Comparison of ENCODE assay signal across 24 cellular contexts in genomic region chr10:114387784-114388183, GRCh38. TPM values are rescaled to one million over a fixed set of nuclear protein-coding genes. Genes with fewer than 3 reads are reported as not detected.
A peak's percentile ranks its signal among the peaks of the same experiment; 100 is the strongest.
DNase-seq lines count a peak whose midpoint lies in the region; ATAC-seq and TF ChIP-seq lines count a peak whose summit lies in the region.
"Had no signal": no experiment of that assay in that cellular context is flagged by ENCODE, and none has a peak within 500 bp of the region (broad histone marks: within the 10 kb centered on the region; RNA-seq: fewer than 3 reads in every experiment).

No MANE protein-coding gene starts in this region.

- no peaks in the 10 kb centered on the region for H3K27me3 ChIP-seq in Panc1 (ENCODE audit: control insufficient read depth, insufficient read depth, low read length)
- H3K27me3 ChIP-seq: upper lobe of right lung had no signal

- H3K4me1 Mint-ChIP-seq in natural killer cell treated with Interleukin-12 subunit alpha and Interleukin-12 subunit beta and Interleukin-15 and Interleukin-18, amount 100 ng/mL, for 72 hours (ENCODE audit: low read depth in 2 of 2): peaks cover 8 to 9% of the 10 kb centered on the region in 2 donors
- H3K4me1 Mint-ChIP-seq in natural killer cell: peaks cover 0 to 4% of the 10 kb centered on the region in 2 donors
- H3K4me1 Mint-ChIP-seq: memory B cell had no signal

- no peaks in the 10 kb centered on the region for H3K36me3 ChIP-seq in Panc1 (ENCODE audit: control insufficient read depth, insufficient read depth, low read length)
- H3K36me3 ChIP-seq: upper lobe of right lung had no signal

- DNase-seq in natural killer cell treated with Interleukin-12 subunit alpha and Interleukin-12 subunit beta and Interleukin-15 and Interleukin-18, amount 100 ng/mL, for 72 hours (ENCODE audit: low spot score): peak; percentile 44
- DNase-seq in natural killer cell (no peak), Panc1 (ENCODE audit: low read depth, low spot score) (no peak), epithelial cell of prostate (ENCODE audit: low read depth, low spot score) (no peak), superior temporal gyrus (ENCODE audit: extremely low spot score) (no peak), inferior parietal cortex (ENCODE audit: extremely low spot score) (no peak), NCI-H2029 treated with DMSO at 0.1 percent for 48 hours (lab: John Stamatoyannopoulos, UW) (no peak), AG08395 (ENCODE audit: low spot score) (no peak)
- DNase-seq: ACHN; activated effector memory CD4-positive, alpha-beta T cell treated with anti-CD3 and anti-CD28 coated beads, Interleukin-2, amount 50 U/mL, for 16 hours; activated T-cell treated with anti-CD3 and anti-CD28 coated beads for 4 hours; C1 segment of cervical spinal cord; cortex of kidney; glutamatergic neuron; left cardiac atrium; NCI-H1092; NCI-H2107; stimulated activated CD4-positive, alpha-beta T cell treated with anti-CD3 and anti-CD28 coated beads, Interleukin-12 subunit alpha, Interleukin-12 subunit beta, amount 100 ng/mL, for 4 hours; upper lobe of right lung had no signal

- H3K4me1 ChIP-seq in Panc1 (ENCODE audit: control insufficient read depth, insufficient read depth, low read length): peaks cover 67% of the 10 kb centered on the region

- no peak for ATAC-seq in natural killer cell treated with Interleukin-12 subunit alpha and Interleukin-12 subunit beta and Interleukin-15 and Interleukin-18, amount 100 ng/mL, for 72 hours
- no peak for ATAC-seq in natural killer cell
- ATAC-seq in Panc1: no peak
- ATAC-seq: HepG2, left cardiac atrium, upper lobe of right lung had no signal

- in situ Hi-C loops in Panc1 (cut with HindIII; ENCODE audit: low pct_unique_long_range_greater_than_20kb, low sequenced_read_pairs): no loop called here

- no peak overlapping the region for H3K4me3 ChIP-seq in Panc1 (ENCODE audit: low read depth in 2 of 2, low read length in 2 of 2)
- H3K4me3 ChIP-seq: SK-N-MC, upper lobe of right lung had no signal

- no peaks in the 10 kb centered on the region for H3K36me3 Mint-ChIP-seq in natural killer cell treated with Interleukin-12 subunit alpha and Interleukin-12 subunit beta and Interleukin-15 and Interleukin-18, amount 100 ng/mL, for 72 hours
- H3K36me3 Mint-ChIP-seq in natural killer cell: no peaks in the 10 kb centered on the region
- H3K36me3 Mint-ChIP-seq: activated CD4-positive, alpha-beta memory T cell treated with anti-CD3 and anti-CD28 coated beads for 36 hours; memory B cell had no signal

- TF ChIP-seq CTCF in natural killer cell (IDR thresholded peaks at IDR 0.05) (no peak), Panc1 (IDR thresholded peaks at IDR 0.05) (peak; percentile 48)

- H3K27ac ChIP-seq in Panc1 (ENCODE audit: low read length): peak overlapping the region; percentile 18; the same call in 1 of the 2 replicates
- peak overlapping the region; percentile 87 for H3K27ac ChIP-seq in epithelial cell of prostate
- H3K27ac ChIP-seq: SK-N-MC, upper lobe of right lung had no signal

- CTCF ChIA-PET in Panc1 (lab: Charles Lee): no interaction called here

- H3K27me3 Mint-ChIP-seq in natural killer cell treated with Interleukin-12 subunit alpha and Interleukin-12 subunit beta and Interleukin-15 and Interleukin-18, amount 100 ng/mL, for 72 hours: peaks cover 13 to 30% of the 10 kb centered on the region in 2 donors
- peaks cover 9 to 12% of the 10 kb centered on the region in 2 donors for H3K27me3 Mint-ChIP-seq in natural killer cell (ENCODE audit: low read depth in 2 of 2)

- BruUV-seq in Panc1 (replicated peaks; lab: Mats Ljungman, UMichigan): no TSS peak

- intact Hi-C loops in natural killer cell (cut with micrococcal nuclease): no loop called here
- intact Hi-C loops in Panc1 (cut with micrococcal nuclease; ENCODE audit: unreplicated experiment): no loop called here

- H3K9me3 ChIP-seq in Panc1 (ENCODE audit: control insufficient read depth, insufficient read depth, low read depth, low read length): no peaks in the 10 kb centered on the region
- H3K9me3 ChIP-seq: upper lobe of right lung had no signal

- POLR2A ChIA-PET in Panc1 (lab: Charles Lee): interaction anchor here (0.7 kb wide), 1 partner anchor 36 kb away, joined by 3 read pairs; no protein-coding TSS in a partner anchor

- H3K9me3 Mint-ChIP-seq in natural killer cell treated with Interleukin-12 subunit alpha and Interleukin-12 subunit beta and Interleukin-15 and Interleukin-18, amount 100 ng/mL, for 72 hours: no peaks in the 10 kb centered on the region
- no peaks in the 10 kb centered on the region for H3K9me3 Mint-ChIP-seq in natural killer cell
- H3K9me3 Mint-ChIP-seq: activated CD4-positive, alpha-beta memory T cell treated with anti-CD3 and anti-CD28 coated beads for 36 hours; memory B cell had no signal

- no peak overlapping the region for H3K4me3 Mint-ChIP-seq in natural killer cell treated with Interleukin-12 subunit alpha and Interleukin-12 subunit beta and Interleukin-15 and Interleukin-18, amount 100 ng/mL, for 72 hours
- H3K4me3 Mint-ChIP-seq in natural killer cell: no peak overlapping the region
- H3K4me3 Mint-ChIP-seq: activated CD4-positive, alpha-beta memory T cell treated with anti-CD3 and anti-CD28 coated beads for 36 hours; memory B cell had no signal

- H3K27ac Mint-ChIP-seq in natural killer cell treated with Interleukin-12 subunit alpha and Interleukin-12 subunit beta and Interleukin-15 and Interleukin-18, amount 100 ng/mL, for 72 hours: peak overlapping the region in 1 of 2 donors; percentile 36
- no peak overlapping the region for H3K27ac Mint-ChIP-seq in natural killer cell
- H3K27ac Mint-ChIP-seq: memory B cell had no signal

RNA-seq across cellular contexts. Expression of gene AFAP1L2, which starts 16.5 kb away (rescaled TPM):
- total RNA-seq in natural killer cell treated with Interleukin-12 subunit alpha and Interleukin-12 subunit beta and Interleukin-15 and Interleukin-18, amount 100 ng/mL, for 72 hours: 1 to 10 TPM; 1.3 to 8.8 TPM
- total RNA-seq in natural killer cell (1 to 10 TPM in 2 of 3 donors, under 1 TPM in 1; 0.66 to 2.8 (median 1.3) TPM), Panc1 (2021; ENCODE audit: unreplicated experiment) (170 TPM)
- polyA plus RNA-seq in Panc1 (2012; ENCODE audit: insufficient read length): 113 TPM
- total RNA-seq: HepG2, NCI-H460 had no signal
- polyA plus RNA-seq: HepG2 had no signal

Comparison
In these comparisons a context has a peak if more than half of its experiments do, and no peak if none do; other contexts are left out.
1. RNA of gene AFAP1L2, which starts 16.5 kb away (total RNA-seq): 170 TPM in Panc1 (single experiment); 1.3 to 8.8 TPM in natural killer cell treated with Interleukin-12 subunit alpha and Interleukin-12 subunit beta and Interleukin-15 and Interleukin-18, amount 100 ng/mL, for 72 hours and 0.66 to 2.8 TPM in natural killer cell; every median in the first group is over 10 times any median in the second.